In the genomic region with DNA sequence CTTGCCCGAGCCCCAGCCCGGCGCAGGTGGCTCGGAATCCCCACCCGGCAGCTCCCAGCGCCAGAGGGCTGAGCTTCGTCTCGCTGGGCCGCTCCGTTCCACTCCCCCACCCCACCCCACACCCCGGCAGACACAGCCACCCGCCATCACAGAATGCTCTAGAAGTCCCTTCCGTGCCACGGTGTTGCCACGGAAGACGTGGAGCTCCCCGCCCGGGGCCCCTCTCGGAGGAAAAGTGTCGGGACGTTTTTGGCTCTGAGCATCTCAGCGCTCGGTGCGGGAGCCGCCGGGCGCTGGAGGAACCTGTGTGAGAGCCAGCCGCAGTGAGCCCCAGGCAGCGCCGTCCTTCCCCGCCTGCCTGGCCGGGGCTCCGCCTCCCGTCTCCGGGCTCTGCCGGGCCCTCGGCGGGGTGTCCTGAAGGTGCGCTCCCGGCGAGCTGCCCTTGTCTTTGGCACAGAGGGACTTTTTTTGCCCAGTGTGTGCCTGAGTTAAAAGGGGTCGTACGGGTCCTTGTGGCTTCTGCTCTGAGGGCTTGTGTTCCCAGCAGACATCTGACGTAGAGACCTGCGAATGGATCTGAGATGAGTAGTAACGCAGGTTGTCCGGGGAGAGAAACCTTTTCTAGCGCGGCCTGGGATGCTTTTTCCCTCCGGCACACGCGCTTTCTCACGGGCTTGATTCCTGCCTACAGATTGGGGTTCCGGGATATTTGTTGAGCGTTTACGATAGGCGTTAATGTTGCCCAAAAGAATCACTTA, we compare ENCODE assay signal across 8 cellular contexts. TPM values are rescaled to one million over a fixed set of nuclear protein-coding genes. Genes with fewer than 3 reads are reported as not detected.
DNase-seq lines count a peak whose midpoint lies in the region; ATAC-seq, FAIRE-seq and TF ChIP-seq lines count a peak whose summit lies in the region.

No MANE protein-coding gene starts in this region.

- H3K4me3 ChIP-seq in adrenal gland (peak overlapping the region in 3 of 4 donors; percentile 13 to 76 (median 72)), right atrium auricular region (peak overlapping the region; percentile 80 to 86)

- H3K9me3 ChIP-seq in adrenal gland (replicated peaks in 1 of 3) = no peaks in the 10 kb centered on the region
- no peaks in the 10 kb centered on the region for H3K9me3 ChIP-seq in right atrium auricular region

- peak overlapping the region; percentile 66 to 100 (median 95) for H3K27ac ChIP-seq in adrenal gland
- peak overlapping the region; percentile 99 for H3K27ac ChIP-seq in right atrium auricular region

- TF ChIP-seq CTCF in adrenal gland (IDR thresholded peaks at IDR 0.05) = no peak
- no peak for TF ChIP-seq CTCF in right atrium auricular region (IDR thresholded peaks at IDR 0.05)

- no peak for FAIRE-seq in urothelium cell line (lab: Jason Lieb, UNC)

- peak; percentile 52 for DNase-seq in EH (ENCODE audit: low read depth)
- DNase-seq in HS-27A (ENCODE audit: low read depth) = peak; percentile 14
- DNase-seq in SK-N-DZ (ENCODE audit: low spot score) = peak; percentile 37
- peak; percentile 40 to 75 (median 71) for DNase-seq in adrenal gland
- DNase-seq in right atrium auricular region (ENCODE audit: low spot score) = no peak
- DNase-seq in putamen (ENCODE audit: low spot score) = peak; percentile 63
- DNase-seq in urothelium cell line (ENCODE audit: low spot score) = peak; percentile 43

- peak; percentile 42 to 85 for TF ChIP-seq POLR2A in adrenal gland (IDR thresholded peaks at IDR 0.05)

- intact Hi-C loops in adrenal gland (cut with DNase I) = loop anchor here in 1 of 2 donors (5.0 kb wide), 1 partner anchor 97 kb away; no protein-coding TSS in a partner anchor

- ATAC-seq in HG03097 (IDR thresholded peaks at IDR 0.05; ENCODE audit: low FRiP score, unreplicated experiment) = no peak

- WGBS in adrenal gland, 4 donors = 2 to 13% (median 2%) methylated on average over 14 to 57 of the region's 57 CpGs

- H3K4me1 ChIP-seq in adrenal gland (replicated peaks in 1 of 2) (peaks cover 8 to 28% of the 10 kb centered on the region in 2 donors), right atrium auricular region (peaks cover 0 to 23% of the 10 kb centered on the region in 2 donors)

- H3K36me3 ChIP-seq in adrenal gland (replicated peaks in 1 of 2) = no peaks in the 10 kb centered on the region
- no peaks in the 10 kb centered on the region for H3K36me3 ChIP-seq in right atrium auricular region

- no peaks in the 10 kb centered on the region for H3K27me3 ChIP-seq in adrenal gland
- H3K27me3 ChIP-seq in right atrium auricular region = no peaks in the 10 kb centered on the region

RNA-seq across cellular contexts. Expression of a gene that starts 1.8 kb away (rescaled TPM):
- polyA plus RNA-seq in SK-N-DZ (2014; cell fraction: cytosol; rRNA removed) = 3.6 and 4.9 TPM in 2 replicates
- polyA plus RNA-seq in SK-N-DZ (2014; cell fraction: nucleus; rRNA removed) = 3.8 and 4.6 TPM in 2 replicates
- total RNA-seq in adrenal gland (10 to 100 TPM; 13.6 to 53.3 (median 20.4) TPM), right atrium auricular region (10 to 100 TPM; 12.9 to 16.8 TPM)
- polyA plus RNA-seq in adrenal gland = 10 to 100 TPM in 1 of 3 donors, 1 to 10 TPM in 2; 4.7 to 12.5 (median 6.8) TPM
